In the genomic region with DNA sequence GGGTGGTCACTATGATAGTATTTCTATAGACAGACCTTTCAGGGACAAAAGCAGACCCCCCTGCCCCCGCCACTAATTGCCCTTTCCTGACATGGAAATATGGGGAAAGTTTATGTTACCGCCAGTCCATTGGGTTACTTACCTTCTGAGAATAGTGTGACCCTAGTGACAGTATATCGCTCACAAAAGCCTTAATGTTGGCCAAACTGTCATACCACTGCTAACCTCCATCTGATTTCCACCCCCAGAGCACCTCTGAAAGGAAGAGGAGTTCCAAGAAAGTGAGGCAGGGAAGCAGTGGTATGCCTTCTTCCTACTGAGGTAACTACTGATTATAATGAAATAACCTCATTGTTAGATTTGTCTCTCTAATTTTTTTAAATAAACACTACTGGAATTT, we compare ENCODE assay signal across 1 cellular context.
TF ChIP-seq lines count a peak whose summit lies in the region.

No MANE protein-coding gene starts in this region.

TF ChIP-seq in SK-N-SH, 30 proteins besides CTCF, POLR2A, EP300 and RAD21 (continued from another document):
- TF ChIP-seq RFX5 (IDR thresholded peaks at IDR 0.05; ENCODE audit: low read length): no peak
- TF ChIP-seq TCF12 (IDR thresholded peaks at IDR 0.05): no peak
- no peak for TF ChIP-seq ELF1 (IDR thresholded peaks at IDR 0.05)
